Comparison of ENCODE assay signal across 30 cellular contexts in genomic region chr4:125940426-125940825, GRCh38.
"Had no signal": no experiment of that assay in that cellular context is flagged by ENCODE, and none has a peak within 500 bp of the region (broad histone marks: within the 10 kb centered on the region; RNA-seq: fewer than 3 reads in every experiment).

No MANE protein-coding gene starts in this region.

- ATAC-seq: activated CD8-positive, alpha-beta T cell treated with anti-CD3 and anti-CD28 coated beads for 36 hours; activated naive CD4-positive, alpha-beta T cell treated with anti-CD3 and anti-CD28 coated beads, Interleukin-2, amount 50 U/mL, for 72 hours; activated T-cell treated with anti-CD3 and anti-CD28 coated beads, Interleukin-2, amount 50 U/mL, for 4 hours; activated T-cell treated with anti-CD3 and anti-CD28 coated beads, Interleukin-2, amount 50 U/mL, for 72 hours; activated T-helper 17 cell treated with anti-CD3 and anti-CD28 coated beads, Interleukin-2, amount 50 U/mL, for 72 hours had no signal

- DNase-seq: activated B cell treated with CpG ODN at 0.5 μM for 24 hours; activated CD4-positive, alpha-beta memory T cell treated with anti-CD3 and anti-CD28 coated beads for 36 hours; activated CD4-positive, alpha-beta T cell treated with anti-CD3 and anti-CD28 coated beads for 4 hours; activated CD4-positive, alpha-beta T cell treated with anti-CD3 and anti-CD28 coated beads, Interleukin-2, amount 10 ng/mL, durations not matched to agents 24 days and 14 days; activated CD4-positive, alpha-beta T cell treated with anti-CD3 and anti-CD28 coated beads, Interleukin-2, amount 50 U/mL, for 1 hour; activated CD4-positive, alpha-beta T cell treated with anti-CD3 and anti-CD28 coated beads, Interleukin-2, amount 50 U/mL, for 4 hours; activated CD4-positive, CD25-positive, alpha-beta regulatory T cell treated with anti-CD3 and anti-CD28 coated beads, Interleukin-2, amount 50 U/mL, for 72 hours; activated CD8-positive, alpha-beta memory T cell treated with anti-CD3 and anti-CD28 coated beads, Interleukin-2, amount 50 U/mL, for 4 hours; activated CD8-positive, alpha-beta T cell treated with anti-CD3 and anti-CD28 coated beads for 36 hours; activated effector memory CD4-positive, alpha-beta T cell treated with anti-CD3 and anti-CD28 coated beads, Interleukin-2, amount 50 U/mL, for 16 hours; activated gamma-delta T cell treated with Interleukin-2 at 50 U/mL for 16 hours; activated naive CD4-positive, alpha-beta T cell; activated naive CD4-positive, alpha-beta T cell treated with anti-CD3 and anti-CD28 coated beads for 36 hours; activated naive CD4-positive, alpha-beta T cell treated with anti-CD3 and anti-CD28 coated beads, Interleukin-2, amount 50 U/mL, for 16 hours; activated naive CD8-positive, alpha-beta T cell treated with anti-CD3 and anti-CD28 coated beads for 36 hours; activated T-cell treated with anti-CD3 and anti-CD28 coated beads for 4 hours; activated T-cell treated with anti-CD3 and anti-CD28 coated beads, Interleukin-2, amount 50 U/mL, for 1 hour; activated T-cell treated with anti-CD3 and anti-CD28 coated beads, Interleukin-2, amount 50 U/mL, for 4 hours; activated T-cell treated with anti-CD3 and anti-CD28 coated beads, Interleukin-2, amount 50 U/mL, for 72 hours; adrenal gland; amniotic stem cell; anterior cingulate cortex; central memory CD4-positive, alpha-beta T cell; T-helper 1 cell; T-helper 2 cell; T-helper 9 cell had no signal

- H3K27ac ChIP-seq: adrenal gland, ascending aorta, VCaP had no signal

- H3K4me1 ChIP-seq: adrenal gland, ascending aorta had no signal

- H3K36me3 ChIP-seq: adrenal gland, ascending aorta had no signal

- H3K4me3 ChIP-seq: adrenal gland, ascending aorta had no signal

- H3K27me3 ChIP-seq: adrenal gland, ascending aorta had no signal

- H3K9me3 ChIP-seq: adrenal gland, ascending aorta had no signal
